ENCODE assay signal across 14 cellular contexts in genomic region chr21:31713973-31714740, GRCh38. TPM values are rescaled to one million over a fixed set of nuclear protein-coding genes. Genes with fewer than 3 reads are reported as not detected.
DNase-seq lines count a peak whose midpoint lies in the region; ATAC-seq, FAIRE-seq and TF ChIP-seq lines count a peak whose summit lies in the region.
"Had no signal": no experiment of that assay in that cellular context is flagged by ENCODE, and none has a peak within 500 bp of the region (broad histone marks: within the 10 kb centered on the region; RNA-seq: fewer than 3 reads in every experiment).

No MANE protein-coding gene starts in this region.

- no peaks in the 10 kb centered on the region for H3K36me3 ChIP-seq in CD4-positive, CD25-positive, alpha-beta regulatory T cell (ENCODE audit: control insufficient read depth, insufficient read depth, low read length)
- no peaks in the 10 kb centered on the region for H3K36me3 ChIP-seq in PC-3 (ENCODE audit: low read depth, low read length)

- no peaks in the 10 kb centered on the region for H3K27me3 Mint-ChIP-seq in CD4-positive, CD25-positive, alpha-beta regulatory T cell
- H3K27me3 Mint-ChIP-seq in effector memory CD8-positive, alpha-beta T cell = no peaks in the 10 kb centered on the region
- H3K27me3 Mint-ChIP-seq: naive thymus-derived CD4-positive, alpha-beta T cell had no signal

- peak in 1 of 3 donors; percentile 16 for DNase-seq in CD4-positive, CD25-positive, alpha-beta regulatory T cell
- DNase-seq in GM19239 (ENCODE audit: insufficient read length, low spot score) (no peak), PC-3 (peak; percentile 27), HT-29 (ENCODE audit: low spot score) (no peak), NCI-H2171 (lab: John Stamatoyannopoulos, UW) (no peak), NCI-H187 (lab: John Stamatoyannopoulos, UW) (no peak)
- DNase-seq in effector memory CD8-positive, alpha-beta T cell = no peak
- DNase-seq: activated CD4-positive, alpha-beta T cell treated with anti-CD3 and anti-CD28 coated beads for 48 hours; DMS 273 treated with DMSO at 0.1 percent for 48 hours; hippocampal formation; naive thymus-derived CD4-positive, alpha-beta T cell; stimulated activated CD4-positive, alpha-beta T cell treated with anti-CD3 and anti-CD28 coated beads, Interleukin-4, amount 100 ng/mL, for 24 hours had no signal

- no peaks in the 10 kb centered on the region for H3K9me3 ChIP-seq in CD4-positive, CD25-positive, alpha-beta regulatory T cell (ENCODE audit: control insufficient read depth in 2 of 2, low read length in 2 of 2)
- H3K9me3 ChIP-seq in PC-3 (ENCODE audit: low read length) = no peaks in the 10 kb centered on the region

- CTCF ChIA-PET in PC-3 (lab: Charles Lee) = no interaction called here

- peaks cover 7% of the 10 kb centered on the region for H3K36me3 Mint-ChIP-seq in CD4-positive, CD25-positive, alpha-beta regulatory T cell
- H3K36me3 Mint-ChIP-seq in effector memory CD8-positive, alpha-beta T cell (ENCODE audit: insufficient read depth) = no peaks in the 10 kb centered on the region

- no peaks in the 10 kb centered on the region for H3K27me3 ChIP-seq in CD4-positive, CD25-positive, alpha-beta regulatory T cell (ENCODE audit: control insufficient read depth, insufficient read depth, low read length)
- no peaks in the 10 kb centered on the region for H3K27me3 ChIP-seq in PC-3 (ENCODE audit: low read length)

- peaks cover 42% of the 10 kb centered on the region for H3K4me1 ChIP-seq in CD4-positive, CD25-positive, alpha-beta regulatory T cell (ENCODE audit: control insufficient read depth, insufficient read depth, low read length, poor library complexity, severe bottlenecking)
- H3K4me1 ChIP-seq in PC-3 (ENCODE audit: insufficient read depth, low read length) = peaks cover 19% of the 10 kb centered on the region

- FAIRE-seq in GM19239 (lab: Jason Lieb, UNC) = peak; percentile 26
- FAIRE-seq: colon had no signal

- peaks cover 61 to 96% (median 78%) of the 10 kb centered on the region in 4 donors for H3K4me1 Mint-ChIP-seq in CD4-positive, CD25-positive, alpha-beta regulatory T cell
- H3K4me1 Mint-ChIP-seq in effector memory CD8-positive, alpha-beta T cell (ENCODE audit: low read depth in 2 of 2) = peaks cover 40 to 77% of the 10 kb centered on the region in 2 donors

- peak overlapping the region; percentile 57 for H3K4me3 ChIP-seq in CD4-positive, CD25-positive, alpha-beta regulatory T cell (ENCODE audit: low read depth, low read length)
- no peak overlapping the region for H3K4me3 ChIP-seq in PC-3 (ENCODE audit: low read length)

- H3K27ac ChIP-seq in CD4-positive, CD25-positive, alpha-beta regulatory T cell (ENCODE audit: insufficient read depth, low read length, poor library complexity, severe bottlenecking) = no peak overlapping the region
- H3K27ac ChIP-seq in PC-3 (ENCODE audit: low read length) = no peak overlapping the region

- intact Hi-C loops in PC-3 (cut with micrococcal nuclease) = loop anchor here (2.0 kb wide), 1 partner anchor 17 kb away; no protein-coding TSS in a partner anchor

- POLR2A ChIA-PET in PC-3 (lab: Charles Lee; ENCODE audit: unreplicated experiment) = no interaction called here

- peaks cover 76% of the 10 kb centered on the region for H4K20me1 ChIP-seq in PC-3 (ENCODE audit: low read length)

- H3K27ac Mint-ChIP-seq in CD4-positive, CD25-positive, alpha-beta regulatory T cell = peak overlapping the region in 2 of 3 donors; percentile 47 to 68
- peak overlapping the region; percentile 17 to 90 for H3K27ac Mint-ChIP-seq in effector memory CD8-positive, alpha-beta T cell

- H3F3A ChIP-seq in PC-3 (ENCODE audit: low read length, unreplicated experiment) = no peaks in the 10 kb centered on the region

- H3K9me2 ChIP-seq in PC-3 (replicated peaks; ENCODE audit: low read length) = no peaks in the 10 kb centered on the region

- ATAC-seq in CD4-positive, CD25-positive, alpha-beta regulatory T cell (ENCODE audit: low read depth in 2 of 2) = peak in 1 of 2 donors; percentile 22
- ATAC-seq in PC-3 = peak; percentile 72
- peak; percentile 33 for ATAC-seq in effector memory CD8-positive, alpha-beta T cell (replicated peaks)
- ATAC-seq in esophagus mucosa = no peak
- ATAC-seq: naive thymus-derived CD4-positive, alpha-beta T cell had no signal

- no peak overlapping the region for H2AFZ ChIP-seq in PC-3 (ENCODE audit: low read length)

- peak overlapping the region; percentile 7 to 73 (median 55) for H3K4me3 Mint-ChIP-seq in CD4-positive, CD25-positive, alpha-beta regulatory T cell
- H3K4me3 Mint-ChIP-seq in effector memory CD8-positive, alpha-beta T cell = peak overlapping the region; percentile 43 to 51

- H3K4me2 ChIP-seq in PC-3 (ENCODE audit: low read length) = peak overlapping the region; percentile 6; the same call in 1 of the 2 replicates

- TF ChIP-seq CTCF in PC-3 (conservative IDR thresholded peaks at IDR 0.05; ENCODE audit: low read depth, low read length) = no peak

- H3K9ac ChIP-seq in PC-3 (ENCODE audit: low read length) = no peak overlapping the region

- no TSS peak for BruUV-seq in PC-3 (replicated peaks; lab: Mats Ljungman, UMichigan)

- H3K9me3 Mint-ChIP-seq in CD4-positive, CD25-positive, alpha-beta regulatory T cell = no peaks in the 10 kb centered on the region
- H3K9me3 Mint-ChIP-seq in effector memory CD8-positive, alpha-beta T cell = no peaks in the 10 kb centered on the region
- H3K9me3 Mint-ChIP-seq: naive thymus-derived CD4-positive, alpha-beta T cell had no signal

- peaks cover 98% of the 10 kb centered on the region for H3K79me2 ChIP-seq in PC-3 (ENCODE audit: low read length)

RNA-seq across cellular contexts. Expression of gene SCAF4, which starts 17.8 kb away (rescaled TPM):
- 70.9 TPM for total RNA-seq in CD4-positive, CD25-positive, alpha-beta regulatory T cell
- polyA plus RNA-seq in CD4-positive, CD25-positive, alpha-beta regulatory T cell = 10 to 100 TPM; 15.8 to 20.6 (median 18.6) TPM
- total RNA-seq in PC-3 (2014; rRNA removed) = 11.2 and 18.2 TPM in 2 replicates
- total RNA-seq in esophagus mucosa = 19.8 TPM
- 7.6 and 7.9 TPM in 2 replicates for total RNA-seq in HT-29 (2014; rRNA removed; shearing (Covaris generic))

RNA-seq across cellular contexts. Expression of gene SOD1, which starts 54.7 kb away (rescaled TPM):
- 164 TPM for total RNA-seq in CD4-positive, CD25-positive, alpha-beta regulatory T cell
- polyA plus RNA-seq in CD4-positive, CD25-positive, alpha-beta regulatory T cell = 100 to 1,000 TPM; 785 to 914 (median 844) TPM
- total RNA-seq in PC-3 (2014; rRNA removed) = 398 and 409 TPM in 2 replicates
- 167 TPM for total RNA-seq in esophagus mucosa
- total RNA-seq in HT-29 (2014; rRNA removed; shearing (Covaris generic)) = 118 and 126 TPM in 2 replicates
